20 cellular contexts compared by ENCODE assay signal in genomic region chr14:101192661-101193000, GRCh38.
"Had no signal": no experiment of that assay in that cellular context is flagged by ENCODE, and none has a peak within 500 bp of the region (broad histone marks: within the 10 kb centered on the region; RNA-seq: fewer than 3 reads in every experiment).

No MANE protein-coding gene starts in this region.

- ATAC-seq: left lung; naive thymus-derived CD4-positive, alpha-beta T cell; pancreas; right lobe of liver had no signal

- H3K9me3 ChIP-seq: left lung, neutrophil, pancreas, right lobe of liver, thoracic aorta, upper lobe of left lung had no signal

- H3K27me3 ChIP-seq: neutrophil, pancreas, right lobe of liver, upper lobe of left lung had no signal

- DNase-seq: activated CD4-positive, CD25-positive, alpha-beta regulatory T cell treated with anti-CD3 and anti-CD28 coated beads, Interleukin-2, amount 50 U/mL, for 72 hours; activated CD8-positive, alpha-beta memory T cell treated with anti-CD3 and anti-CD28 coated beads, Interleukin-2, amount 50 U/mL, for 4 hours; activated naive CD4-positive, alpha-beta T cell treated with anti-CD3 and anti-CD28 coated beads for 36 hours; amygdala; effector CD8-positive, alpha-beta T cell; erythroblast; foreskin fibroblast; stimulated activated CD4-positive, alpha-beta T cell treated with anti-CD3 and anti-CD28 coated beads, Interleukin-2, amount 100 ng/mL, for 48 hours; stimulated activated naive CD4-positive, alpha-beta T cell; T-helper 1 cell; upper lobe of left lung; WERI-Rb-1 had no signal

- H3K4me1 ChIP-seq: left lung, pancreas, right lobe of liver, upper lobe of left lung had no signal

- H3K36me3 ChIP-seq: left lung, neutrophil, pancreas, right lobe of liver, thoracic aorta, upper lobe of left lung, WERI-Rb-1 had no signal

- H3K4me3 ChIP-seq: left lung, lung, pancreas, right lobe of liver, smooth muscle cell, thoracic aorta, upper lobe of left lung had no signal

- H3K27ac ChIP-seq: left lung, neutrophil, pancreas, right lobe of liver, thoracic aorta, upper lobe of left lung, WERI-Rb-1 had no signal
